ENCODE assay signal across 17 cellular contexts in genomic region chr9:4062966-4063365, GRCh38.
DNase-seq lines count a peak whose midpoint lies in the region; TF ChIP-seq lines count a peak whose summit lies in the region.
"Had no signal": no experiment of that assay in that cellular context is flagged by ENCODE, and none has a peak within 500 bp of the region (broad histone marks: within the 10 kb centered on the region; RNA-seq: fewer than 3 reads in every experiment).

No MANE protein-coding gene starts in this region.

- TF ChIP-seq POLR2A in breast epithelium (IDR thresholded peaks at IDR 0.05) = no peak

- H3K36me3 Mint-ChIP-seq in MCF 10A (ENCODE audit: insufficient read depth, unreplicated experiment) = no peaks in the 10 kb centered on the region
- peaks cover 11% of the 10 kb centered on the region for H3K36me3 Mint-ChIP-seq in activated naive CD8-positive, alpha-beta T cell treated with anti-CD3 and anti-CD28 coated beads for 36 hours

- H3K27me3 ChIP-seq in breast epithelium (no peaks in the 10 kb centered on the region), right atrium auricular region (no peaks in the 10 kb centered on the region)
- H3K27me3 ChIP-seq: SJSA1 had no signal

- H3K4me1 Mint-ChIP-seq in MCF 10A (ENCODE audit: insufficient read depth, unreplicated experiment) = peaks cover 12% of the 10 kb centered on the region
- no peaks in the 10 kb centered on the region for H3K4me1 Mint-ChIP-seq in activated naive CD8-positive, alpha-beta T cell treated with anti-CD3 and anti-CD28 coated beads for 36 hours
- H3K4me1 Mint-ChIP-seq: CD4-positive, CD25-positive, alpha-beta regulatory T cell had no signal

- intact Hi-C loops in MCF 10A (cut with micrococcal nuclease) = no loop called here
- intact Hi-C loops in breast epithelium (cut with DNase I; ENCODE audit: low total_unique reads) = no loop called here

- H3K9me3 Mint-ChIP-seq in MCF 10A (ENCODE audit: unreplicated experiment) = peaks cover 7% of the 10 kb centered on the region
- H3K9me3 Mint-ChIP-seq in activated naive CD8-positive, alpha-beta T cell treated with anti-CD3 and anti-CD28 coated beads for 36 hours = peaks cover 9% of the 10 kb centered on the region

- BruUV-seq in MCF 10A (replicated peaks; lab: Mats Ljungman, UMichigan) = no TSS peak

- H3K36me3 ChIP-seq in breast epithelium = no peaks in the 10 kb centered on the region
- H3K36me3 ChIP-seq in right atrium auricular region = no peaks in the 10 kb centered on the region
- H3K36me3 ChIP-seq: SJSA1 had no signal

- H3K4me1 ChIP-seq in breast epithelium = no peaks in the 10 kb centered on the region
- no peaks in the 10 kb centered on the region for H3K4me1 ChIP-seq in right atrium auricular region
- H3K4me1 ChIP-seq: SJSA1 had no signal

- no peak overlapping the region for H3K4me3 Mint-ChIP-seq in MCF 10A (ENCODE audit: unreplicated experiment)
- H3K4me3 Mint-ChIP-seq in activated naive CD8-positive, alpha-beta T cell treated with anti-CD3 and anti-CD28 coated beads for 36 hours = no peak overlapping the region
- H3K4me3 Mint-ChIP-seq: CD4-positive, CD25-positive, alpha-beta regulatory T cell had no signal

- no peaks in the 10 kb centered on the region for H3K27me3 Mint-ChIP-seq in MCF 10A (ENCODE audit: insufficient read depth, unreplicated experiment)
- H3K27me3 Mint-ChIP-seq in activated naive CD8-positive, alpha-beta T cell treated with anti-CD3 and anti-CD28 coated beads for 36 hours = no peaks in the 10 kb centered on the region

- DNase-seq in MCF 10A (ENCODE audit: unreplicated experiment) (peak; percentile 32), breast epithelium (ENCODE audit: low spot score in 2 of 2) (no peak), cardiac fibroblast (ENCODE audit: low read depth in 2 of 2) (peak; percentile 50 to 83), foreskin fibroblast (peak; percentile 27 to 61), right atrium auricular region (ENCODE audit: low spot score) (no peak), kidney tubule cell (ENCODE audit: low spot score) (no peak), D341Med (ENCODE audit: low spot score) (no peak)
- DNase-seq in activated naive CD8-positive, alpha-beta T cell treated with anti-CD3 and anti-CD28 coated beads for 36 hours = no peak
- DNase-seq: 8988T; CD4-positive, CD25-positive, alpha-beta regulatory T cell; NCI-H1092; NCI-H2227 treated with DMSO at 0.1 percent for 48 hours; NCI-H526; RPMI8226 had no signal

- H3K4me3 ChIP-seq in breast epithelium = no peak overlapping the region
- H3K4me3 ChIP-seq in cardiac fibroblast (replicated peaks in 1 of 2; ENCODE audit: low read depth in 2 of 2, low read length in 2 of 2) = no peak overlapping the region
- no peak overlapping the region for H3K4me3 ChIP-seq in foreskin fibroblast (ENCODE audit: low read depth in 1 of 2, low read length in 2 of 2)
- H3K4me3 ChIP-seq in right atrium auricular region = no peak overlapping the region
- H3K4me3 ChIP-seq: GM12878, K562, SJSA1 had no signal

- H3K27ac Mint-ChIP-seq in MCF 10A (ENCODE audit: low read depth, unreplicated experiment) = no peak overlapping the region
- no peak overlapping the region for H3K27ac Mint-ChIP-seq in activated naive CD8-positive, alpha-beta T cell treated with anti-CD3 and anti-CD28 coated beads for 36 hours
- H3K27ac Mint-ChIP-seq: CD4-positive, CD25-positive, alpha-beta regulatory T cell had no signal

- POLR2A ChIA-PET in MCF 10A (lab: Yijun Ruan, JAX) = no interaction called here

- H3K9me3 ChIP-seq in breast epithelium (peaks cover 6 to 7% of the 10 kb centered on the region in 2 donors), right atrium auricular region (peaks cover 5 to 15% of the 10 kb centered on the region in 2 donors)
- H3K9me3 ChIP-seq: SJSA1 had no signal

- CTCF ChIA-PET in MCF 10A (lab: Yijun Ruan, JAX) = no interaction called here

- TF ChIP-seq CTCF in MCF 10A (IDR thresholded peaks at IDR 0.05; ENCODE audit: unreplicated experiment) = no peak
- no peak for TF ChIP-seq CTCF in breast epithelium (IDR thresholded peaks at IDR 0.05)
- TF ChIP-seq CTCF in cardiac fibroblast (IDR thresholded peaks at IDR 0.05; ENCODE audit: low read depth, low read length) = no peak
- TF ChIP-seq CTCF in foreskin fibroblast (IDR thresholded peaks at IDR 0.05; ENCODE audit: low read depth, low read length) = no peak
- TF ChIP-seq CTCF in right atrium auricular region (IDR thresholded peaks at IDR 0.05) = no peak

- no peak overlapping the region for H3K27ac ChIP-seq in breast epithelium
- H3K27ac ChIP-seq in right atrium auricular region = no peak overlapping the region
- H3K27ac ChIP-seq: SJSA1 had no signal

Comparison
In these comparisons a context has a peak if more than half of its experiments do, and no peak if none do; other contexts are left out.
1. DNase-seq: peak in MCF 10A (single experiment), cardiac fibroblast (2 of 2) and foreskin fibroblast (2 of 2); none in breast epithelium (0 of 2), right atrium auricular region (single experiment), kidney tubule cell (single experiment), D341Med (single experiment) and activated naive CD8-positive, alpha-beta T cell treated with anti-CD3 and anti-CD28 coated beads for 36 hours (single experiment).